Comparison of ENCODE assay signal across 21 cellular contexts in genomic region chr16:49860593-49860992, GRCh38. TPM values are rescaled to one million over a fixed set of nuclear protein-coding genes. Genes with fewer than 3 reads are reported as not detected.
"Had no signal": no experiment of that assay in that cellular context is flagged by ENCODE, and none has a peak within 500 bp of the region (broad histone marks: within the 10 kb centered on the region; RNA-seq: fewer than 3 reads in every experiment).

No MANE protein-coding gene starts in this region.

- H3K27ac ChIP-seq: SJSA1, SK-N-MC had no signal

- H3K36me3 ChIP-seq: MG63, SJSA1 had no signal

- H3K4me3 ChIP-seq: MG63, SJSA1, SK-N-MC had no signal

- DNase-seq: IMR-90, Karpas-422, KG1, MG63, NCI-H1092 treated with DMSO at 0.1 percent for 48 hours, NCI-H1417 treated with DMSO at 0.1 percent for 48 hours, NCI-H146, NCI-H1694 treated with DMSO at 0.1 percent for 48 hours, NCI-H1930, NCI-H2081, NCI-H2107, NCI-H2227 treated with DMSO at 0.1 percent for 48 hours, NCI-H446, NCI-H510A, NCI-H524 treated with DMSO at 0.1 percent for 48 hours, Right ventricle myocardium superior, RPMI8226, SIG-M5 had no signal

- H3K9me3 ChIP-seq: MG63 had no signal

RNA-seq across cellular contexts. Expression of gene ZNF423, which starts 4.7 kb away (rescaled TPM):
- total RNA-seq: HT1080 had no signal
